In genomic region chr20:62885808-62886708, GRCh38 we compare ENCODE assay signal across 1 cellular context.
TF ChIP-seq lines count a peak whose summit lies in the region.

No MANE protein-coding gene starts in this region.

TF ChIP-seq in GM23338, 12 proteins besides CTCF, POLR2A, EP300 and RAD21 (continued from another document):
- TF ChIP-seq ZNF462 (CRISPR knock-in tag; IDR thresholded peaks at IDR 0.05) (no peak), CREB1 (CRISPR knock-in tag; IDR thresholded peaks at IDR 0.05; ENCODE audit: low read depth) (no peak), POLR2AphosphoS5 (IDR thresholded peaks at IDR 0.05; ENCODE audit: low read depth) (no peak; the same call in none of the 2 replicates)
TF ChIP-seq in GM23338: peak in this region for 0.
